1 cellular context compared by ENCODE assay signal in genomic region chr20:36270744-36271638, GRCh38.
TF ChIP-seq lines count a peak whose summit lies in the region.

No MANE protein-coding gene starts in this region.

TF ChIP-seq in GM23338, 12 proteins besides CTCF, POLR2A, EP300 and RAD21 (continued from another document):
- TF ChIP-seq ETS1 (IDR thresholded peaks at IDR 0.05) (no peak; the same call in 1 of the 2 replicates), EZH2 (IDR thresholded peaks at IDR 0.05; ENCODE audit: low read depth, unreplicated experiment) (no peak), EZH2phosphoT487 (IDR thresholded peaks at IDR 0.05; ENCODE audit: unreplicated experiment) (no peak), NANOG (IDR thresholded peaks at IDR 0.05; ENCODE audit: borderline replicate concordance) (no peak), ZNF114 (CRISPR knock-in tag; IDR thresholded peaks at IDR 0.05) (no peak), STAT1 (IDR thresholded peaks at IDR 0.05; ENCODE audit: unreplicated experiment) (no peak), REST (IDR thresholded peaks at IDR 0.05; ENCODE audit: unreplicated experiment) (no peak), POLR2AphosphoS5 (IDR thresholded peaks at IDR 0.05; ENCODE audit: low read depth) (no peak), ZNF331 (CRISPR knock-in tag; IDR thresholded peaks at IDR 0.05; ENCODE audit: low read depth) (no peak), ZNF462 (CRISPR knock-in tag; IDR thresholded peaks at IDR 0.05) (no peak), CREB1 (CRISPR knock-in tag; IDR thresholded peaks at IDR 0.05; ENCODE audit: low read depth) (no peak)
